In genomic region chr18:35974181-35974580, GRCh38 we compare ENCODE assay signal across 13 cellular contexts.
DNase-seq lines count a peak whose midpoint lies in the region; FAIRE-seq and TF ChIP-seq lines count a peak whose summit lies in the region.
"Had no signal": no experiment of that assay in that cellular context is flagged by ENCODE, and none has a peak within 500 bp of the region (broad histone marks: within the 10 kb centered on the region; RNA-seq: fewer than 3 reads in every experiment).

No MANE protein-coding gene starts in this region.

- H3K27me3 Mint-ChIP-seq in astrocyte (ENCODE audit: low read depth, unreplicated experiment) (no peaks in the 10 kb centered on the region), nephron (ENCODE audit: low read depth) (no peaks in the 10 kb centered on the region)

- H3K36me3 Mint-ChIP-seq in astrocyte (ENCODE audit: low read depth, unreplicated experiment) (peaks cover 10% of the 10 kb centered on the region), nephron (ENCODE audit: low read depth) (peaks cover 39% of the 10 kb centered on the region)

- H3K4me3 ChIP-seq in Karpas-422 (ENCODE audit: low read length) (peak overlapping the region; percentile 79), astrocyte (ENCODE audit: insufficient read depth, low read depth, low read length) (peak overlapping the region; percentile 25)
- H3K4me3 ChIP-seq: lung had no signal

- FAIRE-seq in astrocyte (lab: Jason Lieb, UNC): no peak
- FAIRE-seq: GM18507 had no signal

- H3K9me2 ChIP-seq in Karpas-422 (replicated peaks; ENCODE audit: insufficient read depth, low read length): no peaks in the 10 kb centered on the region

- H3K27ac ChIP-seq in Karpas-422 (ENCODE audit: low read length) (no peak overlapping the region), astrocyte (ENCODE audit: low read depth, low read length) (no peak overlapping the region)
- H3K27ac ChIP-seq: foreskin keratinocyte had no signal

- H4K20me1 ChIP-seq in Karpas-422 (ENCODE audit: insufficient read depth, low read depth, low read length) (no peaks in the 10 kb centered on the region), astrocyte (ENCODE audit: insufficient read depth, low read length) (no peaks in the 10 kb centered on the region)

- H3K36me3 ChIP-seq in Karpas-422 (ENCODE audit: insufficient read depth, low read length): peaks cover 48% of the 10 kb centered on the region
- peaks cover 38% of the 10 kb centered on the region for H3K36me3 ChIP-seq in astrocyte (ENCODE audit: insufficient read depth, low read length)

- H3K4me2 ChIP-seq in Karpas-422 (ENCODE audit: low read depth, low read length, poor library complexity, severe bottlenecking) (peak overlapping the region; percentile 86), astrocyte (ENCODE audit: low read length) (peak overlapping the region; percentile 95)

- peak overlapping the region; percentile 100 for H3K4me3 Mint-ChIP-seq in astrocyte (ENCODE audit: unreplicated experiment)
- peak overlapping the region; percentile 91 to 97 (median 94) for H3K4me3 Mint-ChIP-seq in nephron

- H3K27me3 ChIP-seq in Karpas-422 (ENCODE audit: low read length) (no peaks in the 10 kb centered on the region), astrocyte (ENCODE audit: insufficient read depth, low read length) (no peaks in the 10 kb centered on the region)
- H3K27me3 ChIP-seq: foreskin keratinocyte had no signal

- no peak overlapping the region for H2AFZ ChIP-seq in Karpas-422 (ENCODE audit: low read length)
- no peak overlapping the region for H2AFZ ChIP-seq in astrocyte (ENCODE audit: low read depth, low read length)

- peaks cover 49% of the 10 kb centered on the region for H3K79me2 ChIP-seq in Karpas-422 (ENCODE audit: low read length)
- peaks cover 33% of the 10 kb centered on the region for H3K79me2 ChIP-seq in astrocyte (ENCODE audit: insufficient read depth, low read length)

- DNase-seq in COLO829 (ENCODE audit: low spot score) (peak; percentile 26), Karpas-422 (no peak), astrocyte (ENCODE audit: low read depth) (no peak), NCI-H1048 (lab: John Stamatoyannopoulos, UW) (no peak), HT-29 (ENCODE audit: low spot score) (no peak), AG20443 (ENCODE audit: low spot score) (no peak)
- no peak for DNase-seq in effector CD8-positive, alpha-beta T cell (lab: John Stamatoyannopoulos, UW)
- DNase-seq: DMS53, foreskin keratinocyte, NCI-H524 treated with DMSO at 0.1 percent for 48 hours had no signal

- no peaks in the 10 kb centered on the region for H3K9me3 ChIP-seq in Karpas-422 (ENCODE audit: low read length)
- H3K9me3 ChIP-seq in astrocyte (ENCODE audit: insufficient read depth, low read depth, low read length): no peaks in the 10 kb centered on the region

- H3K4me1 ChIP-seq in Karpas-422 (ENCODE audit: low read length) (peaks cover 41% of the 10 kb centered on the region), astrocyte (ENCODE audit: insufficient read depth, low read length) (peaks cover 13% of the 10 kb centered on the region)

- H3K4me1 Mint-ChIP-seq in astrocyte (ENCODE audit: low read depth, unreplicated experiment) (peaks cover 20% of the 10 kb centered on the region), nephron (peaks cover 20% of the 10 kb centered on the region)

- H3K9me3 Mint-ChIP-seq in astrocyte (ENCODE audit: unreplicated experiment): no peaks in the 10 kb centered on the region
- H3K9me3 Mint-ChIP-seq in nephron: no peaks in the 10 kb centered on the region

- peak overlapping the region; percentile 63 for H3K27ac Mint-ChIP-seq in astrocyte (ENCODE audit: unreplicated experiment)
- H3K27ac Mint-ChIP-seq in nephron: peak overlapping the region; percentile 30 to 55 (median 43)

- no peak for TF ChIP-seq CTCF in astrocyte (IDR thresholded peaks at IDR 0.05; ENCODE audit: insufficient read depth, low read depth, low read length)
- no peak for TF ChIP-seq CTCF in nephron (IDR thresholded peaks at IDR 0.05; ENCODE audit: unreplicated experiment in 3 of 3)

- 0 out of 2 replicates have a peak overlapping the region, but pooled peaks have one; percentile 76 for H3K9ac ChIP-seq in Karpas-422 (ENCODE audit: low read length)
- no peak overlapping the region for H3K9ac ChIP-seq in astrocyte (ENCODE audit: low read length)
